1 cellular context compared by ENCODE assay signal in genomic region chr11:46675288-46675851, GRCh38.
TF ChIP-seq lines count a peak whose summit lies in the region.

No MANE protein-coding gene starts in this region.

TF ChIP-seq in HepG2, 621 proteins besides CTCF, POLR2A, EP300 and RAD21 (continued from another document and continues in another):
- no peak for TF ChIP-seq KIAA2018 (CRISPR knock-in tag; IDR thresholded peaks at IDR 0.05; ENCODE audit: borderline replicate concordance)
- no peak for TF ChIP-seq RNF2 (conservative IDR thresholded peaks at IDR 0.05; ENCODE audit: low read depth)
- no peak for TF ChIP-seq GABPB1 (CRISPR knock-in tag; IDR thresholded peaks at IDR 0.05)
- no peak for TF ChIP-seq CCDC6 (CRISPR knock-in tag; IDR thresholded peaks at IDR 0.05)
- TF ChIP-seq ETV6 (CRISPR knock-in tag; conservative IDR thresholded peaks at IDR 0.05), result no peak
- no peak for TF ChIP-seq KDM2A (CRISPR knock-in tag; IDR thresholded peaks at IDR 0.05; ENCODE audit: borderline replicate concordance, low read depth)
- 0 out of 2 replicates have a peak, but pooled peaks have one; percentile 46 for TF ChIP-seq SNAI1 (CRISPR knock-in tag; IDR thresholded peaks at IDR 0.05; ENCODE audit: borderline replicate concordance)
- TF ChIP-seq TFE3 (CRISPR knock-in tag; IDR thresholded peaks at IDR 0.05), result peak; percentile 63
- no peak for TF ChIP-seq ZNF484 (CRISPR knock-in tag; IDR thresholded peaks at IDR 0.05; ENCODE audit: borderline replicate concordance, low read depth)
- peak; percentile 21 for TF ChIP-seq ASH2L (IDR thresholded peaks at IDR 0.05; ENCODE audit: insufficient read length, low read depth, low read length)
- TF ChIP-seq RFX3 (CRISPR knock-in tag; IDR thresholded peaks at IDR 0.05), result no peak
- TF ChIP-seq ZNF274 (CRISPR knock-in tag; IDR thresholded peaks at IDR 0.05), result no peak; the same call in 1 of the 2 replicates
- no peak for TF ChIP-seq HMGXB4 (CRISPR knock-in tag; IDR thresholded peaks at IDR 0.05; ENCODE audit: borderline replicate concordance in 1 of 2, low read depth in 1 of 2)
- TF ChIP-seq HNRNPL (IDR thresholded peaks at IDR 0.05; ENCODE audit: low read depth, low read length), result no peak
- no peak for TF ChIP-seq STAG1 (CRISPR knock-in tag; IDR thresholded peaks at IDR 0.05)
- TF ChIP-seq MIER3 (CRISPR knock-in tag; IDR thresholded peaks at IDR 0.05; ENCODE audit: borderline replicate concordance), result no peak
- TF ChIP-seq IKZF5 (CRISPR knock-in tag; IDR thresholded peaks at IDR 0.05), result no peak
- no peak for TF ChIP-seq DBP (CRISPR knock-in tag; IDR thresholded peaks at IDR 0.05; ENCODE audit: not compliant biosample characterization)
- peak; percentile 48; the same call in 1 of the 2 replicates for TF ChIP-seq ZFY (CRISPR knock-in tag; IDR thresholded peaks at IDR 0.05)
- TF ChIP-seq ZFP91 (CRISPR knock-in tag; IDR thresholded peaks at IDR 0.05; ENCODE audit: borderline replicate concordance), result no peak
- TF ChIP-seq KMT2B (CRISPR knock-in tag; IDR thresholded peaks at IDR 0.05), result no peak
- TF ChIP-seq CBFB (CRISPR knock-in tag; IDR thresholded peaks at IDR 0.05), result no peak
- TF ChIP-seq AKAP8 (CRISPR knock-in tag; IDR thresholded peaks at IDR 0.05), result no peak
- TF ChIP-seq ZNF83 (CRISPR knock-in tag; IDR thresholded peaks at IDR 0.05; ENCODE audit: borderline replicate concordance), result no peak
- TF ChIP-seq MXD4 (CRISPR knock-in tag; IDR thresholded peaks at IDR 0.05), result 0 out of 2 replicates have a peak, but pooled peaks have one; percentile 26
- no peak for TF ChIP-seq ZNF703 (CRISPR knock-in tag; IDR thresholded peaks at IDR 0.05; ENCODE audit: borderline replicate concordance)
- TF ChIP-seq PAWR (CRISPR knock-in tag; IDR thresholded peaks at IDR 0.05; ENCODE audit: borderline replicate concordance), result no peak
- TF ChIP-seq BORCS8-MEF2B (CRISPR knock-in tag; IDR thresholded peaks at IDR 0.05), result no peak
- TF ChIP-seq KLF16 (CRISPR knock-in tag; IDR thresholded peaks at IDR 0.05), result no peak; a peak in 1 of 4 replicates
- no peak for TF ChIP-seq PRDM4 (CRISPR knock-in tag; IDR thresholded peaks at IDR 0.05; ENCODE audit: borderline replicate concordance)
- TF ChIP-seq SAP130 (CRISPR knock-in tag; IDR thresholded peaks at IDR 0.05; ENCODE audit: low read depth), result peak; percentile 51; the same call in 1 of the 2 replicates
- TF ChIP-seq AFF4 (CRISPR knock-in tag; IDR thresholded peaks at IDR 0.05), result no peak
- TF ChIP-seq ZSCAN21 (CRISPR knock-in tag; IDR thresholded peaks at IDR 0.05; ENCODE audit: borderline replicate concordance), result 0 out of 2 replicates have a peak, but pooled peaks have one; percentile 67
- TF ChIP-seq ZNF121 (CRISPR knock-in tag; IDR thresholded peaks at IDR 0.05), result no peak
- no peak for TF ChIP-seq ZNF776 (CRISPR knock-in tag; IDR thresholded peaks at IDR 0.05)
- TF ChIP-seq KDM6A (CRISPR knock-in tag; IDR thresholded peaks at IDR 0.05; ENCODE audit: low read depth), result no peak
- no peak for TF ChIP-seq RFXAP (CRISPR knock-in tag; IDR thresholded peaks at IDR 0.05; ENCODE audit: borderline replicate concordance)
- 0 out of 2 replicates have a peak, but pooled peaks have one; percentile 36 for TF ChIP-seq ZNF12 (CRISPR knock-in tag; IDR thresholded peaks at IDR 0.05)
- 0 out of 2 replicates have a peak, but pooled peaks have one; percentile 48 for TF ChIP-seq SIN3A (IDR thresholded peaks at IDR 0.05; ENCODE audit: borderline replicate concordance, low read depth, low read length)
- TF ChIP-seq IRF2 (CRISPR knock-in tag; IDR thresholded peaks at IDR 0.05), result no peak
- TF ChIP-seq PAX8 (CRISPR knock-in tag; IDR thresholded peaks at IDR 0.05; ENCODE audit: borderline replicate concordance), result no peak
